In genomic region chr5:142327111-142327842, GRCh38 we compare ENCODE assay signal across 11 cellular contexts. TPM values are rescaled to one million over a fixed set of nuclear protein-coding genes. Genes with fewer than 3 reads are reported as not detected.
DNase-seq lines count a peak whose midpoint lies in the region; ATAC-seq and TF ChIP-seq lines count a peak whose summit lies in the region.
"Had no signal": no experiment of that assay in that cellular context is flagged by ENCODE, and none has a peak within 500 bp of the region (broad histone marks: within the 10 kb centered on the region; RNA-seq: fewer than 3 reads in every experiment).

No MANE protein-coding gene starts in this region.

- peaks cover 27% of the 10 kb centered on the region for H3K4me1 Mint-ChIP-seq in endodermal cell

- ATAC-seq in HG03354 (IDR thresholded peaks at IDR 0.05; ENCODE audit: poor library complexity, severe bottlenecking, unreplicated experiment) = no peak
- ATAC-seq: stimulated activated naive CD8-positive, alpha-beta T cell treated with anti-CD3 and anti-CD28 coated beads, Interleukin-15, Interleukin-2, amounts not matched to agents 100 U/mL and 50 U/mL, for 24 hours had no signal

- peak overlapping the region; percentile 98 for H3K4me3 Mint-ChIP-seq in endodermal cell

- H3K27ac ChIP-seq in BLaER1 = no peak overlapping the region
- H3K27ac ChIP-seq in endodermal cell (ENCODE audit: low read depth, low read length) = peak overlapping the region; percentile 92
- peak overlapping the region; percentile 43 for H3K27ac ChIP-seq in muscle layer of duodenum (ENCODE audit: low read length)

- H3K36me3 Mint-ChIP-seq in endodermal cell (ENCODE audit: low read depth) = peaks cover 19% of the 10 kb centered on the region

- no peaks in the 10 kb centered on the region for H3K27me3 Mint-ChIP-seq in endodermal cell (ENCODE audit: insufficient read depth)

- peak overlapping the region; percentile 95 for H3K27ac Mint-ChIP-seq in endodermal cell

- H4K20me1 ChIP-seq in BLaER1 = no peaks in the 10 kb centered on the region; the same call in 1 of the 2 replicates

- 13 to 21% methylated on average over 7 to 9 of the region's 9 CpGs for WGBS in endodermal cell (ENCODE audit: insufficient coverage in 1 of 2, insufficient read length in 1 of 2), 2 experiments

- H3K27me3 ChIP-seq in BLaER1 = no peaks in the 10 kb centered on the region
- H3K27me3 ChIP-seq in MG63 = no peaks in the 10 kb centered on the region
- H3K27me3 ChIP-seq in endodermal cell (ENCODE audit: control insufficient read depth, insufficient read depth, low read length, poor library complexity, severe bottlenecking) = no peaks in the 10 kb centered on the region
- H3K27me3 ChIP-seq in muscle layer of duodenum (ENCODE audit: low read depth, low read length) = no peaks in the 10 kb centered on the region

- H3K4me3 ChIP-seq in BLaER1 (no peak overlapping the region), MG63 (no peak overlapping the region), endodermal cell (ENCODE audit: low read length) (peak overlapping the region; percentile 96), muscle layer of duodenum (ENCODE audit: low read depth in 1 of 2, low read length in 2 of 2) (no peak overlapping the region)

- H3K9me3 ChIP-seq in BLaER1 (no peaks in the 10 kb centered on the region), MG63 (no peaks in the 10 kb centered on the region), endodermal cell (ENCODE audit: control insufficient read depth, low read length) (no peaks in the 10 kb centered on the region), muscle layer of duodenum (ENCODE audit: control insufficient read depth in 1 of 2, low read length in 2 of 2) (no peaks in the 10 kb centered on the region)

- no peak for TF ChIP-seq CTCF in endodermal cell (conservative IDR thresholded peaks at IDR 0.05)

- peak overlapping the region; percentile 94 for H3K4me2 ChIP-seq in BLaER1

- H3K36me3 ChIP-seq in BLaER1 (no peaks in the 10 kb centered on the region), MG63 (peaks cover 8% of the 10 kb centered on the region), endodermal cell (ENCODE audit: control insufficient read depth, insufficient read depth, low read length) (peaks cover 16% of the 10 kb centered on the region), muscle layer of duodenum (ENCODE audit: control insufficient read depth in 1 of 2, insufficient read depth in 2 of 2, low read length in 2 of 2) (peaks cover 0 to 10% of the 10 kb centered on the region in 2 donors)

- H3K4me1 ChIP-seq in BLaER1 (peaks cover 52% of the 10 kb centered on the region), endodermal cell (ENCODE audit: control insufficient read depth, insufficient read depth, low read length) (no peaks in the 10 kb centered on the region), muscle layer of duodenum (ENCODE audit: control insufficient read depth in 1 of 2, insufficient read depth in 2 of 2, low read length in 2 of 2) (peaks cover 0 to 22% of the 10 kb centered on the region in 2 donors)

- H3K9me3 Mint-ChIP-seq in endodermal cell = peaks cover 2% of the 10 kb centered on the region

- H3K9ac ChIP-seq in BLaER1 = no peak overlapping the region
- H3K9ac ChIP-seq in endodermal cell (ENCODE audit: extremely low read depth, low read length, poor library complexity, severe bottlenecking) = peak overlapping the region; percentile 90

- DNase-seq in MG63 (peak; percentile 52), endodermal cell (peak; percentile 79), NCI-H2029 (lab: John Stamatoyannopoulos, UW) (no peak), NCI-H2107 treated with DMSO at 0.1 percent for 48 hours (lab: John Stamatoyannopoulos, UW; ENCODE audit: unreplicated experiment) (no peak)
- DNase-seq in activated naive CD4-positive, alpha-beta T cell treated with Interleukin-2 at 50 U/mL for 16 hours = no peak
- DNase-seq: DND-41; stimulated activated naive CD8-positive, alpha-beta T cell treated with anti-CD3 and anti-CD28 coated beads, Interleukin-15, Interleukin-2, amounts not matched to agents 100 U/mL and 50 U/mL, for 24 hours had no signal

RNA-seq across cellular contexts. Expression of gene SPRY4, which starts 2.5 kb away (rescaled TPM):
- 3.9 and 5.5 TPM in 2 replicates for total RNA-seq in MG63 (2014; rRNA removed; shearing (Covaris generic); ENCODE audit: low replicate concordance)
- total RNA-seq in endodermal cell = 100 to 1,000 TPM in 1 of 2 donors, 10 to 100 TPM in 1; 70.2 to 164 TPM
- polyA plus RNA-seq in endodermal cell (2013, experiment 1 of 2) = 27.0 TPM
- polyA plus RNA-seq in endodermal cell (2013, experiment 2 of 2) = 29.6 TPM
- total RNA-seq: OCI-LY7 had no signal

Comparison
In these comparisons a context has a peak if more than half of its experiments do, and no peak if none do; other contexts are left out.
1. DNase-seq: peak in MG63 (single experiment) and endodermal cell (single experiment); none in activated naive CD4-positive, alpha-beta T cell treated with Interleukin-2 at 50 U/mL for 16 hours (single experiment), NCI-H2029 (single experiment) and NCI-H2107 treated with DMSO at 0.1 percent for 48 hours (single experiment).
2. RNA of gene SPRY4, which starts 2.5 kb away (total RNA-seq): 70.2 to 164 TPM in endodermal cell; 3.9 to 5.5 TPM in MG63; every median in the first group is over 10 times any median in the second.